In genomic region chr3:146507331-146508120, GRCh38 we compare ENCODE assay signal across 16 cellular contexts. TPM values are rescaled to one million over a fixed set of nuclear protein-coding genes. Genes with fewer than 3 reads are reported as not detected.
DNase-seq lines count a peak whose midpoint lies in the region; ATAC-seq, FAIRE-seq and TF ChIP-seq lines count a peak whose summit lies in the region.
"Had no signal": no experiment of that assay in that cellular context is flagged by ENCODE, and none has a peak within 500 bp of the region (broad histone marks: within the 10 kb centered on the region; RNA-seq: fewer than 3 reads in every experiment).

No MANE protein-coding gene starts in this region.

- H3K79me2 ChIP-seq in K562 (ENCODE audit: control insufficient read depth, insufficient read depth, low read length) (no peaks in the 10 kb centered on the region), keratinocyte (ENCODE audit: control insufficient read depth, insufficient read depth, low read length) (no peaks in the 10 kb centered on the region)

- H3K27me3 ChIP-seq in K562 (ENCODE audit: control insufficient read depth in 2 of 2, insufficient read depth in 2 of 2, low read length in 2 of 2): no peaks in the 10 kb centered on the region
- no peaks in the 10 kb centered on the region for H3K27me3 ChIP-seq in keratinocyte (ENCODE audit: control insufficient read depth, extremely low read depth, insufficient read depth, low read length)
- H3K27me3 ChIP-seq in stomach: no peaks in the 10 kb centered on the region
- H3K27me3 ChIP-seq: cardiac muscle cell had no signal

- no peak overlapping the region for H3K4me2 ChIP-seq in K562 (ENCODE audit: insufficient read depth, low read length)
- peak overlapping the region; percentile 24 for H3K4me2 ChIP-seq in keratinocyte (ENCODE audit: control insufficient read depth, extremely low read depth, insufficient read depth, low read depth, low read length)

- TF ChIP-seq EP300 in K562 (IDR thresholded peaks at IDR 0.05; ENCODE audit: low read length) (no peak), stomach (IDR thresholded peaks at IDR 0.05) (no peak)

- WGBS in K562 (ENCODE audit: insufficient coverage, low coverage, missing lambda C conversion rate): 20% methylated on average over 1 of the region's 1 CpG
- 86 to 95% (median 93%) methylated on average over 1 of the region's 1 CpG for WGBS in stomach, 5 donors

- no peak for TF ChIP-seq CTCF in K562 (IDR thresholded peaks at IDR 0.05 in 2 of 3, conservative IDR thresholded peaks at IDR 0.05 in 1 of 3; ENCODE audit: insufficient read depth in 2 of 3, low read depth in 1 of 3, low read length in 3 of 3)
- no peak for TF ChIP-seq CTCF in keratinocyte (optimal IDR thresholded peaks at IDR 0.05 in 1 of 3, IDR thresholded peaks at IDR 0.05 in 1 of 3, conservative IDR thresholded peaks at IDR 0.05 in 1 of 3; ENCODE audit: extremely low read depth in 1 of 3, insufficient read depth in 2 of 3, low read length in 3 of 3)
- no peak for TF ChIP-seq CTCF in stomach (IDR thresholded peaks at IDR 0.05)

- no peak overlapping the region for H2AFZ ChIP-seq in K562 (ENCODE audit: low read depth, low read length)
- peak overlapping the region; percentile 15 for H2AFZ ChIP-seq in keratinocyte (ENCODE audit: control insufficient read depth, low read length)

- no peak overlapping the region for H3K27ac ChIP-seq in K562 (ENCODE audit: extremely low read depth, low read depth, low read length)
- H3K27ac ChIP-seq in keratinocyte (ENCODE audit: control insufficient read depth, insufficient read depth, low read length): peak overlapping the region; percentile 73
- H3K27ac ChIP-seq in stomach: peak overlapping the region in 3 of 5 donors; percentile 52 to 72 (median 66)
- H3K27ac ChIP-seq in substantia nigra (ENCODE audit: low read depth, low read length, poor library complexity, severe bottlenecking): no peak overlapping the region
- no peak overlapping the region for H3K27ac ChIP-seq in caudate nucleus (ENCODE audit: low read depth, low read length)
- H3K27ac ChIP-seq: cardiac muscle cell had no signal

- no peaks in the 10 kb centered on the region for H4K20me1 ChIP-seq in K562 (replicated peaks; ENCODE audit: control insufficient read depth, insufficient read depth, low read length)
- no peaks in the 10 kb centered on the region for H4K20me1 ChIP-seq in keratinocyte (ENCODE audit: control insufficient read depth, extremely low read depth, insufficient read depth, low read length)

- in situ Hi-C loops in K562 (cut with MboI): no loop called here

- peak; percentile 15 for DNase-seq in HT1080 (ENCODE audit: low read depth)
- peak in 2 of 4 experiments; percentile 25 to 46 for DNase-seq in K562 (ENCODE audit: extremely low read depth in 1 of 4, low spot score in 3 of 4)
- DNase-seq in keratinocyte (ENCODE audit: low read depth, low spot score): no peak
- DNase-seq in stomach: no peak
- DNase-seq in substantia nigra (lab: John Stamatoyannopoulos, UW): no peak
- DNase-seq in left colon: no peak
- no peak for DNase-seq in caudate nucleus (lab: John Stamatoyannopoulos, UW)
- DNase-seq: activated CD8-positive, alpha-beta T cell treated with anti-CD3 and anti-CD28 coated beads, Interleukin-2, amount 10 ng/mL, durations not matched to agents 7 days and 5 days; activated naive CD4-positive, alpha-beta T cell treated with Interleukin-2 at 50 U/mL for 16 hours; CD4-positive, alpha-beta memory T cell; mucosa of descending colon; NCI-H146; NCI-H524; stimulated activated naive CD4-positive, alpha-beta T cell treated with Interleukin-2 at 50 U/mL for 16 hours had no signal

- H3K9ac ChIP-seq in K562 (ENCODE audit: insufficient read depth in 1 of 2, low read depth in 2 of 2, low read length in 2 of 2) (no peak overlapping the region), keratinocyte (ENCODE audit: control insufficient read depth, extremely low read depth, insufficient read depth, low read length) (peak overlapping the region; percentile 39)

- H3K9me1 ChIP-seq in K562 (ENCODE audit: control insufficient read depth, insufficient read depth, low read length) (no peaks in the 10 kb centered on the region), keratinocyte (ENCODE audit: control insufficient read depth, extremely low read depth, insufficient read depth, low read length) (no peaks in the 10 kb centered on the region)

- intact Hi-C loops in K562 (cut with micrococcal nuclease): loop anchor here (1.0 to 5.0 kb wide), 3 partner anchors 11 to 39 kb away; partner anchors contain the start of genes PLSCR1 and PLSCR2
- intact Hi-C loops in stomach (cut with DNase I; ENCODE audit: low total_unique reads): no loop called here
- intact Hi-C loops in left colon (cut with DNase I, micrococcal nuclease): no loop called here

- no peak for TF ChIP-seq RAD21 in K562 (CRISPR knock-in tag; conservative IDR thresholded peaks at IDR 0.05 in 1 of 2, IDR thresholded peaks at IDR 0.05 in 1 of 2)

- H3K9me3 ChIP-seq in K562 (replicated peaks; ENCODE audit: control insufficient read depth, insufficient read depth, low read depth, low read length): no peaks in the 10 kb centered on the region
- no peaks in the 10 kb centered on the region for H3K9me3 ChIP-seq in keratinocyte (ENCODE audit: control insufficient read depth, low read depth, low read length)
- no peaks in the 10 kb centered on the region for H3K9me3 ChIP-seq in stomach
- H3K9me3 ChIP-seq: mucosa of descending colon had no signal

- no peak for TF ChIP-seq POLR2A in K562 (conservative IDR thresholded peaks at IDR 0.05)
- no peak for TF ChIP-seq POLR2A in stomach (IDR thresholded peaks at IDR 0.05)

- no TSS peak for BruUV-seq in K562 (replicated peaks; lab: Mats Ljungman, UMichigan)

- H3K4me3 ChIP-seq in K562 (no peak overlapping the region), keratinocyte (ENCODE audit: control insufficient read depth in 2 of 3, extremely low read depth in 1 of 3, insufficient read depth in 2 of 3, low read depth in 1 of 3, low read length in 3 of 3) (no peak overlapping the region), stomach (no peak overlapping the region)
- H3K4me3 ChIP-seq: cardiac muscle cell, mucosa of descending colon had no signal

- POLR2A ChIA-PET in K562 (lab: Yijun Ruan, JAX): interaction anchor here (0.7 to 2.2 kb wide), 2 partner anchors 11 kb away, joined by 3 to 10 read pairs; no protein-coding TSS in a partner anchor

- CTCF ChIA-PET in K562 (lab: Yijun Ruan, JAX; ENCODE audit: low intra/inter-chr PET ratio): no interaction called here

- peaks cover 5 to 30% of the 10 kb centered on the region in 2 experiments; a peak in 4 of 5 replicates for H3K4me1 ChIP-seq in K562 (replicated peaks in 1 of 2; ENCODE audit: control insufficient read depth in 2 of 2, insufficient read depth in 2 of 2, low read length in 2 of 2)
- H3K4me1 ChIP-seq in keratinocyte (ENCODE audit: control insufficient read depth, extremely low read depth, insufficient read depth, low read length): peaks cover 46% of the 10 kb centered on the region
- H3K4me1 ChIP-seq in stomach: peaks cover 0 to 74% (median 23%) of the 10 kb centered on the region in 4 donors

- H3K36me3 ChIP-seq in K562 (ENCODE audit: control insufficient read depth, insufficient read depth, low read length) (no peaks in the 10 kb centered on the region), keratinocyte (ENCODE audit: control insufficient read depth in 2 of 2, extremely low read depth in 1 of 2, insufficient read depth in 2 of 2, low read length in 2 of 2) (no peaks in the 10 kb centered on the region), stomach (peaks cover 0 to under 1% (median 0%) of the 10 kb centered on the region in 4 donors)
- H3K36me3 ChIP-seq: cardiac muscle cell had no signal

- FAIRE-seq in K562 (lab: Jason Lieb, UNC) (peak; percentile 77), keratinocyte (lab: Jason Lieb, UNC) (peak; percentile 76)

- dilution Hi-C loops in keratinocyte (cut with MboI; ENCODE audit: extremely low pct_ligation_motif_present, low sequenced_read_pairs): no loop called here

- ATAC-seq in K562 (peak; percentile 80), left colon (no peak)
- ATAC-seq: activated CD8-positive, alpha-beta T cell treated with anti-CD3 and anti-CD28 coated beads, Interleukin-2, amount 10 ng/mL, durations not matched to agents 7 days and 5 days had no signal

RNA-seq across cellular contexts. Expression of gene PLSCR1, which starts 36.9 kb away (rescaled TPM):
- total RNA-seq in HT1080 (2014; rRNA removed; shearing (Covaris generic)): 90.5 and 110 TPM in 2 replicates
- polyA plus RNA-seq in HT1080 (2015; cell fraction: cytosol; rRNA removed): 68.3 and 83.6 TPM in 2 replicates
- 79.8 and 108 TPM in 2 replicates for polyA plus RNA-seq in HT1080 (2015; cell fraction: nucleus; rRNA removed)
- total RNA-seq in K562 (2011; cell fraction: chromatin; rRNA removed; ENCODE audit: low replicate concordance): 27.2 and 83.9 TPM in 2 replicates
- 20.2 and 23.2 TPM in 2 replicates for total RNA-seq in K562 (2011; cell fraction: nucleolus; rRNA removed)
- total RNA-seq in K562 (2011; cell fraction: nucleoplasm; rRNA removed): 47.4 and 70.8 TPM in 2 replicates
- total RNA-seq in K562 (2014; rRNA removed) (51.1 and 53.9 TPM in 2 replicates), K562 (2014; rRNA removed; fragmentation: Illumina TruSeq; extraction: Trizol) (69.1 and 71.1 TPM in 2 replicates), K562 (2015; rRNA removed; fragmentation: Illumina TruSeq; extraction: Trizol) (66.6 and 75.4 TPM in 2 replicates), K562 (2021) (63.8 and 66.2 TPM in 2 replicates), stomach (100 to 1,000 TPM in 2 of 5 donors, 10 to 100 TPM in 3; 18.7 to 506 (median 90.3) TPM), left colon (100 to 1,000 TPM; 168 to 292 TPM)
- polyA plus RNA-seq in K562 (2011; rRNA removed) (33.5 and 40.6 TPM in 2 replicates), K562 (2014; fragmentation: Illumina TruSeq; extraction: Trizol) (60.9 and 75.5 TPM in 2 replicates), K562 (2014; fragmentation: Nextera tagmentation; extraction: Ambion mirVana) (100 to 1,000 TPM; 115 to 122 TPM), K562 (2014; rRNA removed) (65.0 and 68.3 TPM in 2 replicates), keratinocyte (42.4 to 132 TPM (median 77.6 TPM) in 3 replicates), stomach (10 to 100 TPM; 31.5 to 66.4 (median 48.4) TPM)
- 33.1 and 40.0 TPM in 2 replicates for polyA plus RNA-seq in K562 (2011; cell fraction: cytosol; rRNA removed)
- polyA plus RNA-seq in K562 (2011; cell fraction: nucleus; rRNA removed): 34.5 and 40.6 TPM in 2 replicates
- polyA plus RNA-seq in K562 (2012): 49.9 and 96.5 TPM in 2 replicates
- polyA minus RNA-seq in K562 (2011; rRNA and poly(A)+ RNA removed): 38.6 and 47.3 TPM in 2 replicates
- polyA minus RNA-seq in K562 (2011; cell fraction: cytosol; rRNA and poly(A)+ RNA removed): 15.8 and 24.2 TPM in 2 replicates
- 58.2 and 86.4 TPM in 2 replicates for polyA minus RNA-seq in K562 (2011; cell fraction: nucleus; rRNA and poly(A)+ RNA removed)
- 11.2 TPM for polyA plus RNA-seq in keratinocyte (2011; ENCODE audit: low read depth)
- 63.7 and 84.7 TPM in 2 replicates for polyA plus RNA-seq in keratinocyte (2011; cell fraction: cytosol; rRNA removed)
- 82.9 and 95.8 TPM in 2 replicates for polyA plus RNA-seq in keratinocyte (2011; cell fraction: nucleus; rRNA removed)
- 19.3 and 101 TPM in 2 replicates for polyA plus RNA-seq in keratinocyte (2012; ENCODE audit: low replicate concordance)
- 43.4 to 74.4 TPM (median 56.0 TPM) in 3 replicates for polyA minus RNA-seq in keratinocyte
- 47.8 TPM for polyA minus RNA-seq in keratinocyte (2011; cell fraction: cytosol; rRNA and poly(A)+ RNA removed)
- polyA minus RNA-seq in keratinocyte (2011; cell fraction: nucleus; rRNA and poly(A)+ RNA removed): 54.4 and 91.7 TPM in 2 replicates

RNA-seq across cellular contexts. Expression of gene PLSCR2, which starts 38.2 kb away (rescaled TPM):
- not detected in 2 replicates for total RNA-seq in HT1080 (2014; rRNA removed; shearing (Covaris generic))
- not detected in 2 replicates for polyA plus RNA-seq in HT1080 (2015; cell fraction: cytosol; rRNA removed)
- polyA plus RNA-seq in HT1080 (2015; cell fraction: nucleus; rRNA removed): not detected in 2 replicates
- not detected in 2 replicates for total RNA-seq in K562 (2011; cell fraction: chromatin; rRNA removed; ENCODE audit: low replicate concordance)
- total RNA-seq in K562 (2011; cell fraction: nucleolus; rRNA removed): 1.2 TPM in 1 of 2 replicates, not detected in the other
- total RNA-seq in K562 (2011; cell fraction: nucleoplasm; rRNA removed): not detected in 2 replicates
- not detected in 2 replicates for total RNA-seq in K562 (2014; rRNA removed)
- total RNA-seq in K562 (2014; rRNA removed; fragmentation: Illumina TruSeq; extraction: Trizol): 0.25 and 0.26 TPM in 2 replicates
- 0.25 and 0.30 TPM in 2 replicates for total RNA-seq in K562 (2015; rRNA removed; fragmentation: Illumina TruSeq; extraction: Trizol)
- 0.18 and 0.40 TPM in 2 replicates for total RNA-seq in K562 (2021)
- not detected in 2 replicates for polyA plus RNA-seq in K562 (2011; rRNA removed)
- polyA plus RNA-seq in K562 (2011; cell fraction: cytosol; rRNA removed): 0.06 TPM in 1 of 2 replicates, not detected in the other
- polyA plus RNA-seq in K562 (2011; cell fraction: nucleus; rRNA removed): 0.31 TPM in 1 of 2 replicates, not detected in the other
- 0.22 TPM in 1 of 2 replicates, not detected in the other for polyA plus RNA-seq in K562 (2012)
- not detected in 2 replicates for polyA plus RNA-seq in K562 (2014; fragmentation: Illumina TruSeq; extraction: Trizol)
- polyA plus RNA-seq in K562 (2014; fragmentation: Nextera tagmentation; extraction: Ambion mirVana): under 1 TPM; 0.07 to 0.49 TPM
- polyA plus RNA-seq in K562 (2014; rRNA removed): not detected in 2 replicates
- not detected in 2 replicates for polyA minus RNA-seq in K562 (2011; rRNA and poly(A)+ RNA removed)
- not detected in 2 replicates for polyA minus RNA-seq in K562 (2011; cell fraction: cytosol; rRNA and poly(A)+ RNA removed)
- not detected in 2 replicates for polyA minus RNA-seq in K562 (2011; cell fraction: nucleus; rRNA and poly(A)+ RNA removed)
- not detected in 3 replicates for polyA plus RNA-seq in keratinocyte
- not detected for polyA plus RNA-seq in keratinocyte (2011; ENCODE audit: low read depth)
- polyA plus RNA-seq in keratinocyte (2011; cell fraction: cytosol; rRNA removed): not detected in 2 replicates
- polyA plus RNA-seq in keratinocyte (2011; cell fraction: nucleus; rRNA removed): not detected in 2 replicates
- not detected in 2 replicates for polyA plus RNA-seq in keratinocyte (2012; ENCODE audit: low replicate concordance)
- polyA minus RNA-seq in keratinocyte: not detected in 3 replicates
- not detected for polyA minus RNA-seq in keratinocyte (2011; cell fraction: cytosol; rRNA and poly(A)+ RNA removed)
- 2.2 TPM in 1 of 2 replicates, not detected in the other for polyA minus RNA-seq in keratinocyte (2011; cell fraction: nucleus; rRNA and poly(A)+ RNA removed)
- total RNA-seq in stomach: under 1 TPM in 1 of 5 donors, not detected in 4; 0.73 TPM
- under 1 TPM in 1 of 3 donors, not detected in 2; 0.20 TPM for polyA plus RNA-seq in stomach
- 1 to 10 TPM in 1 of 2 donors, under 1 TPM in 1; 0.70 to 2.7 TPM for total RNA-seq in left colon
- total RNA-seq: activated CD8-positive, alpha-beta T cell treated with anti-CD3 and anti-CD28 coated beads, Interleukin-2, amount 10 ng/mL, durations not matched to agents 7 days and 5 days; cardiac muscle cell; RPMI7951 had no signal
- polyA plus RNA-seq: cardiac muscle cell had no signal

Comparison
In these comparisons a context has a peak if more than half of its experiments do, and no peak if none do; other contexts are left out.
1. H3K27ac ChIP-seq: peak in keratinocyte (single experiment) and stomach (3 of 5); none in K562 (single experiment), substantia nigra (single experiment) and caudate nucleus (single experiment).